Comparison of ENCODE assay signal across 14 cellular contexts in the genomic region with DNA sequence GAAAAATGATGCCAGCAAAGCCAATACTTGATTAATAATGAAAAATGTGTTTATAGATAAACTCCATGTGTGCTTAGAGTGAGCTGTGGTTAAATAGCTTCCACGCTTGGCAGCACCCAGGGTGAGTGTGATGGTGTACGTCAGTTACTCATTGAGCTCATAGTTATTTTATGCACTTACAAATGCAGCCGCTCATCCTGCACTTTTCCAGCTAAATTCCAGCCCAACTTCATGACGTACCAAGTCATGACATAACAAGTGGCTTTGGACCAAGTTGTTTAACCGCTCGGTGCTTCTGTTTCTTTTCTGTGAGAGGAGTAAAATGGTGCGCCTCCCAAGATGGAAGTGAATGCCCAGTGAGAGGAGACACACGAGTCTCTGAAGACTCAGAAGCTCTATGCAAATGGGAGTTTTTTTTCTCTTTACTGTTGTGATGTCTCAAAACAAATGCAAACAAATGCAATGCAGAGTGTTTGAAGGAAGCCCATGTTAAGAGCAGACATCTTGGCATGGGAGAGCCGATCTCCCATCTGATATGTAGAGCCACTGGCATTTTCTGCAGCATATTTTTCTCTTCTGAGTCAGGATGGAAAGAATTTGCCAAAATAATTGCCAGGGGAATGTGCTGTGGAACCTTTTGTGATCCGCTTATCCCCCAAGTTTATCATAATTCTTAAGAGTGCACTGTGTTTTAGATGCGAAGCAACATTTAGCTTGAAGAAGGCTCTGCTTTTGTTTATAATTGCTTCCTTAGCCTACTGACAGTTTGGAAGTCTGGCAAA.
DNase-seq lines count a peak whose midpoint lies in the region; ATAC-seq and TF ChIP-seq lines count a peak whose summit lies in the region.
"Had no signal": no experiment of that assay in that cellular context is flagged by ENCODE, and none has a peak within 500 bp of the region (broad histone marks: within the 10 kb centered on the region; RNA-seq: fewer than 3 reads in every experiment).

No MANE protein-coding gene starts in this region.

- H3K79me2 ChIP-seq in OCI-LY7 (ENCODE audit: insufficient read depth, low read depth, low read length) = peaks cover 8% of the 10 kb centered on the region; the same call in 1 of the 2 replicates
- H3K79me2 ChIP-seq in fibroblast of lung (ENCODE audit: control insufficient read depth, insufficient read depth, low read length) = no peaks in the 10 kb centered on the region

- no TSS peak for BruUV-seq in OCI-LY7 (replicated peaks; lab: Mats Ljungman, UMichigan)

- H3K36me3 ChIP-seq in OCI-LY7 (ENCODE audit: insufficient read depth, low read length) (peaks cover 7% of the 10 kb centered on the region; the same call in 1 of the 2 replicates), fibroblast of lung (ENCODE audit: control insufficient read depth, insufficient read depth, low read length) (no peaks in the 10 kb centered on the region)

- H3K4me3 ChIP-seq in OCI-LY7 (ENCODE audit: low read depth, low read length, poor library complexity, severe bottlenecking) (no peak overlapping the region), fibroblast of lung (replicated peaks in 1 of 4; ENCODE audit: control extremely low read depth in 1 of 4, insufficient read depth in 1 of 4, low read depth in 3 of 4, low read length in 4 of 4) (peak overlapping the region in 1 of 4 experiments; percentile 31)

- H3K27me3 Mint-ChIP-seq in osteocyte (ENCODE audit: unreplicated experiment) = no peaks in the 10 kb centered on the region
- no peaks in the 10 kb centered on the region for H3K27me3 Mint-ChIP-seq in effector memory CD8-positive, alpha-beta T cell
- H3K27me3 Mint-ChIP-seq in activated CD8-positive, alpha-beta T cell treated with anti-CD3 and anti-CD28 coated beads, Interleukin-2, amount 10 ng/mL, durations not matched to agents 7 days and 5 days (ENCODE audit: low read depth) = no peaks in the 10 kb centered on the region
- H3K27me3 Mint-ChIP-seq: CD4-positive, alpha-beta T cell had no signal

- no peak for ATAC-seq in effector memory CD8-positive, alpha-beta T cell (replicated peaks)
- ATAC-seq in GM21390 (IDR thresholded peaks at IDR 0.05; ENCODE audit: unreplicated experiment) = no peak
- no peak for ATAC-seq in activated CD8-positive, alpha-beta T cell treated with anti-CD3 and anti-CD28 coated beads, Interleukin-2, amount 10 ng/mL, durations not matched to agents 7 days and 5 days
- ATAC-seq: natural killer cell had no signal

- H3K9me3 ChIP-seq in OCI-LY7 (ENCODE audit: low read length) (no peaks in the 10 kb centered on the region), fibroblast of lung (ENCODE audit: control insufficient read depth, insufficient read depth, low read depth, low read length) (no peaks in the 10 kb centered on the region)

- peak overlapping the region; percentile 45 for H3K4me3 Mint-ChIP-seq in osteocyte (ENCODE audit: unreplicated experiment)
- H3K4me3 Mint-ChIP-seq in effector memory CD8-positive, alpha-beta T cell = no peak overlapping the region
- no peak overlapping the region for H3K4me3 Mint-ChIP-seq in activated CD8-positive, alpha-beta T cell treated with anti-CD3 and anti-CD28 coated beads, Interleukin-2, amount 10 ng/mL, durations not matched to agents 7 days and 5 days
- H3K4me3 Mint-ChIP-seq: CD4-positive, alpha-beta T cell; natural killer cell had no signal

- POLR2A ChIA-PET in OCI-LY7 (lab: Charles Lee) = interaction anchor here (0.7 to 2.4 kb wide), 5 partner anchors 18 to 260 kb away, joined by 3 to 9 read pairs (median 4); no protein-coding TSS in a partner anchor
- POLR2A ChIA-PET in activated CD8-positive, alpha-beta T cell treated with anti-CD3 and anti-CD28 coated beads, Interleukin-2, amount 10 ng/mL, durations not matched to agents 7 days and 5 days (lab: Charles Lee) = no interaction called here

- TF ChIP-seq CTCF in AG09319 (IDR thresholded peaks at IDR 0.05; ENCODE audit: low read depth, low read length) = no peak
- TF ChIP-seq CTCF in OCI-LY7 (conservative IDR thresholded peaks at IDR 0.05; ENCODE audit: low read length) = no peak
- TF ChIP-seq CTCF in fibroblast of lung (conservative IDR thresholded peaks at IDR 0.05 in 1 of 2, IDR thresholded peaks at IDR 0.05 in 1 of 2; ENCODE audit: low read depth in 1 of 2, low read length in 2 of 2) = no peak
- TF ChIP-seq CTCF in osteocyte (IDR thresholded peaks at IDR 0.05) = no peak

- DNase-seq in AG09319 (ENCODE audit: extremely low read depth, low read depth) = peak; percentile 80
- DNase-seq in OCI-LY7 (ENCODE audit: low spot score) = no peak
- peak; percentile 91 to 96 for DNase-seq in fibroblast of lung (ENCODE audit: low read depth in 2 of 2)
- DNase-seq in osteocyte (ENCODE audit: extremely low spot score, unreplicated experiment) = no peak
- no peak for DNase-seq in effector memory CD8-positive, alpha-beta T cell
- no peak for DNase-seq in DMS53 (lab: John Stamatoyannopoulos, UW)
- DNase-seq in activated CD8-positive, alpha-beta T cell treated with anti-CD3 and anti-CD28 coated beads, Interleukin-2, amount 10 ng/mL, durations not matched to agents 7 days and 5 days = no peak
- DNase-seq: CD4-positive, alpha-beta T cell; natural killer cell; NCI-H1092; NCI-H526 treated with DMSO at 0.1 percent for 48 hours; SHP77; small intestine had no signal

- H3K27ac Mint-ChIP-seq in osteocyte (ENCODE audit: unreplicated experiment) = peak overlapping the region; percentile 81
- no peak overlapping the region for H3K27ac Mint-ChIP-seq in effector memory CD8-positive, alpha-beta T cell
- no peak overlapping the region for H3K27ac Mint-ChIP-seq in activated CD8-positive, alpha-beta T cell treated with anti-CD3 and anti-CD28 coated beads, Interleukin-2, amount 10 ng/mL, durations not matched to agents 7 days and 5 days
- H3K27ac Mint-ChIP-seq: CD4-positive, alpha-beta T cell; natural killer cell had no signal

- H2AFZ ChIP-seq in OCI-LY7 (ENCODE audit: low read length) = no peak overlapping the region
- no peak overlapping the region for H2AFZ ChIP-seq in fibroblast of lung (ENCODE audit: low read length)

- no peaks in the 10 kb centered on the region for H3K9me3 Mint-ChIP-seq in osteocyte (ENCODE audit: unreplicated experiment)
- H3K9me3 Mint-ChIP-seq in effector memory CD8-positive, alpha-beta T cell = no peaks in the 10 kb centered on the region
- H3K9me3 Mint-ChIP-seq in activated CD8-positive, alpha-beta T cell treated with anti-CD3 and anti-CD28 coated beads, Interleukin-2, amount 10 ng/mL, durations not matched to agents 7 days and 5 days (ENCODE audit: insufficient read depth) = no peaks in the 10 kb centered on the region
- H3K9me3 Mint-ChIP-seq: CD4-positive, alpha-beta T cell; natural killer cell had no signal

- peaks cover 38% of the 10 kb centered on the region for H3K4me1 ChIP-seq in OCI-LY7 (ENCODE audit: insufficient read depth, low read length, poor library complexity, severe bottlenecking)
- no peaks in the 10 kb centered on the region for H3K4me1 ChIP-seq in fibroblast of lung (ENCODE audit: control insufficient read depth, extremely low read depth, insufficient read depth, low read length)

- H3K9ac ChIP-seq in fibroblast of lung (ENCODE audit: insufficient read depth, low read length) = no peak overlapping the region

- H3K9me2 ChIP-seq in OCI-LY7 (ENCODE audit: insufficient read depth, low read length) = no peaks in the 10 kb centered on the region

- peaks cover 42% of the 10 kb centered on the region for H3K4me1 Mint-ChIP-seq in osteocyte (ENCODE audit: unreplicated experiment)
- H3K4me1 Mint-ChIP-seq in effector memory CD8-positive, alpha-beta T cell (ENCODE audit: low read depth in 2 of 2) = peaks cover 0 to 4% of the 10 kb centered on the region in 2 donors
- peaks cover 8% of the 10 kb centered on the region for H3K4me1 Mint-ChIP-seq in activated CD8-positive, alpha-beta T cell treated with anti-CD3 and anti-CD28 coated beads, Interleukin-2, amount 10 ng/mL, durations not matched to agents 7 days and 5 days (ENCODE audit: low read depth)

- H3K27ac ChIP-seq in OCI-LY7 (ENCODE audit: low read depth, low read length, poor library complexity, severe bottlenecking) = no peak overlapping the region
- peak overlapping the region; percentile 50 for H3K27ac ChIP-seq in fibroblast of lung (ENCODE audit: insufficient read depth, low read length)

- H3K36me3 Mint-ChIP-seq in osteocyte (ENCODE audit: unreplicated experiment) = peaks cover 8% of the 10 kb centered on the region
- peaks cover 2% of the 10 kb centered on the region for H3K36me3 Mint-ChIP-seq in effector memory CD8-positive, alpha-beta T cell (ENCODE audit: insufficient read depth)
- peaks cover 4% of the 10 kb centered on the region for H3K36me3 Mint-ChIP-seq in activated CD8-positive, alpha-beta T cell treated with anti-CD3 and anti-CD28 coated beads, Interleukin-2, amount 10 ng/mL, durations not matched to agents 7 days and 5 days (ENCODE audit: low read depth)

- no peaks in the 10 kb centered on the region for H3K27me3 ChIP-seq in fibroblast of lung (ENCODE audit: control insufficient read depth, insufficient read depth, low read length)

- no peaks in the 10 kb centered on the region for H4K20me1 ChIP-seq in OCI-LY7 (ENCODE audit: insufficient read depth, low read length)
- H4K20me1 ChIP-seq in fibroblast of lung (ENCODE audit: control insufficient read depth, extremely low read depth, insufficient read depth, low read length) = no peaks in the 10 kb centered on the region

- peak overlapping the region; percentile 12; the same call in 1 of the 2 replicates for H3K4me2 ChIP-seq in OCI-LY7 (ENCODE audit: low read length)
- peak overlapping the region; percentile 68 for H3K4me2 ChIP-seq in fibroblast of lung (ENCODE audit: extremely low read depth, insufficient read depth, low read length)

- CTCF ChIA-PET in OCI-LY7 (lab: Charles Lee; ENCODE audit: unreplicated experiment) = no interaction called here
- CTCF ChIA-PET in activated CD8-positive, alpha-beta T cell treated with anti-CD3 and anti-CD28 coated beads, Interleukin-2, amount 10 ng/mL, durations not matched to agents 7 days and 5 days (lab: Charles Lee) = interaction anchor here (1.2 kb wide), 1 partner anchor 23 kb away, joined by 4 read pairs; no protein-coding TSS in a partner anchor

- intact Hi-C loops in OCI-LY7 (cut with micrococcal nuclease; ENCODE audit: unreplicated experiment) = no loop called here

Comparison
In these comparisons a context has a peak if more than half of its experiments do, and no peak if none do; other contexts are left out.
1. DNase-seq: peak in AG09319 (single experiment) and fibroblast of lung (2 of 2); none in OCI-LY7 (single experiment), osteocyte (single experiment), effector memory CD8-positive, alpha-beta T cell (0 of 3), DMS53 (single experiment) and activated CD8-positive, alpha-beta T cell treated with anti-CD3 and anti-CD28 coated beads, Interleukin-2, amount 10 ng/mL, durations not matched to agents 7 days and 5 days (single experiment).